Comparison of ENCODE assay signal across 30 cellular contexts in the genomic region with DNA sequence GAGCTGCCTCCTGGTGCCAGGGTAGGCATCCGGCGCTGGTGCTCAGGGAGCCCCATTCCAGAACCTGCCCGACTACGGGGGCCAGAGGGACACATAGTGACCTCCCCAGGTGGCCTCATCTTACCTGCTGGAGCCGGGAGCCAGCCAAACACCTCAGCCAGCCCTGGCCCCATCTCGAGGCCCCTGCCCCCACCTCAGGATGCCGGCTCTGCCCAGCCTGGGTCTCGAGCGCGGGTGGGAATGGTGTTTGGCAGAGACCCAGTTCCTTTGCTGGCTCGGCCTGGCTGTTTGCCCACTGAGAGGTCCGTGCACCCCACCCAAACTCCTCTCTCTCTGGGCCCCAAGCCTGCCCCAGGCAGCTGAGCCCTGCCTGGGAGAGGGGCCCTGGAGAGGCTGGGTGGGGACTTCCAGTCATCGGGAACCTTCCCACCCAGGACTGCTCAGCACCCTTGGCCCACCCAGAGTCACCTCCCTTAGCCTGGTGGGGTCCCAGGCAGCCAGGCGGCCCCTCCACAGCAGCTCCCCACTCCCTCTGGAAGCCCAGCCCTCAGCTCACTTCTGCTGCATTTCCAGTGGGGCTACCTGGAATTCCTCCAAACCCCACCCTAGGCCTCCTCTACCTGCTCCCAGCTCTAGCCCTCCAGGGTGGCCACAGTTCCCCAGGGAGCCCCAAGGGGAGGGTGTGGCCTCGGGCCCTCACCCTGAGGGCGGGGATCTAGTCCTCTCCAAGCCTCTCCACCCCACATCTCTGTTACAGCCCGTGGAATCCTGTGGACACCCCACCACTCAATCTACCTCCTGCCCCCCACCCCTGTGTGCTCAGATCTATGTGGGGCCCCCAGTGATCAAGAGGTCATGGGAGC. TPM values are rescaled to one million over a fixed set of nuclear protein-coding genes. Genes with fewer than 3 reads are reported as not detected.
DNase-seq lines count a peak whose midpoint lies in the region; ATAC-seq, FAIRE-seq and TF ChIP-seq lines count a peak whose summit lies in the region.
"Had no signal": no experiment of that assay in that cellular context is flagged by ENCODE, and none has a peak within 500 bp of the region (broad histone marks: within the 10 kb centered on the region; RNA-seq: fewer than 3 reads in every experiment).

No MANE protein-coding gene starts in this region.

- H2AFZ ChIP-seq in H1 (ENCODE audit: low read length) = no peak overlapping the region
- no peak overlapping the region for H2AFZ ChIP-seq in mesenchymal stem cell (ENCODE audit: low read depth, low read length)

- TF ChIP-seq POLR2A in A549 (IDR thresholded peaks at IDR 0.05; ENCODE audit: low read length) (no peak), H1 (IDR thresholded peaks at IDR 0.05; ENCODE audit: control extremely low read depth in 1 of 2, low read depth in 2 of 2, low read length in 2 of 2) (no peak)

- no peaks in the 10 kb centered on the region for H3K27me3 ChIP-seq in H1 (replicated peaks in 1 of 4; ENCODE audit: control insufficient read depth in 3 of 4, extremely low read depth in 1 of 4, insufficient read depth in 3 of 4, low read length in 3 of 4)
- no peaks in the 10 kb centered on the region for H3K27me3 ChIP-seq in mesenchymal stem cell (ENCODE audit: control insufficient read depth in 1 of 2, insufficient read depth in 1 of 2, low read length in 2 of 2)
- H3K27me3 ChIP-seq: breast epithelium, Peyer's patch had no signal

- H2BK15ac ChIP-seq in H1 (ENCODE audit: low read length) (no peak overlapping the region), mesenchymal stem cell (ENCODE audit: low read depth, poor library complexity, severe bottlenecking) (peak overlapping the region; percentile 99)

- H4K8ac ChIP-seq in H1 (ENCODE audit: extremely low read depth, insufficient read depth, low read length) = peak overlapping the region; percentile 9
- peak overlapping the region; percentile 93 for H4K8ac ChIP-seq in mesenchymal stem cell (ENCODE audit: low read length)

- TF ChIP-seq RAD21 in A549 (conservative IDR thresholded peaks at IDR 0.05 in 1 of 2, IDR thresholded peaks at IDR 0.05 in 1 of 2) (no peak), H1 (IDR thresholded peaks at IDR 0.05 in 1 of 2, conservative IDR thresholded peaks at IDR 0.05 in 1 of 2; ENCODE audit: low read depth in 2 of 2, low read length in 2 of 2) (no peak)

- ATAC-seq in A549 (peak in 1 of 2 experiments; percentile 14; a peak in 3 of 6 replicates), HG02884 (IDR thresholded peaks at IDR 0.05; ENCODE audit: unreplicated experiment) (no peak)
- ATAC-seq: naive thymus-derived CD4-positive, alpha-beta T cell had no signal

- no peak for TF ChIP-seq EP300 in A549 (IDR thresholded peaks at IDR 0.05)
- TF ChIP-seq EP300 in H1 (IDR thresholded peaks at IDR 0.05; ENCODE audit: borderline replicate concordance in 1 of 2, low read depth in 2 of 2, low read length in 2 of 2) = no peak

- H3K4ac ChIP-seq in H1 (replicated peaks; ENCODE audit: insufficient read length, low read depth, low read length) (no peak overlapping the region), mesenchymal stem cell (ENCODE audit: low read depth in 1 of 2, low read length in 2 of 2) (peak overlapping the region; percentile 65 to 66)

- H3K27ac ChIP-seq in A549 (peak overlapping the region; percentile 24 to 63; a peak in 3 of 6 replicates), HEK293 (ENCODE audit: extremely low read depth, low read depth, low read length) (no peak overlapping the region), H1 (ENCODE audit: low read depth, low read length) (no peak overlapping the region), mesenchymal stem cell (ENCODE audit: low read length, poor library complexity, severe bottlenecking) (no peak overlapping the region), kidney (ENCODE audit: low read depth in 2 of 2, low read length in 2 of 2) (no peak overlapping the region)
- H3K27ac ChIP-seq: epithelial cell of prostate, Peyer's patch had no signal

- H2AK5ac ChIP-seq in H1 (ENCODE audit: low read depth, low read length) (no peak overlapping the region; the same call in 1 of the 2 replicates), mesenchymal stem cell (ENCODE audit: low read length, severe bottlenecking) (no peak overlapping the region)

- H3K4me2 ChIP-seq in A549 (peak overlapping the region; percentile 43), H1 (ENCODE audit: insufficient read depth in 1 of 2, low read depth in 2 of 2, low read length in 2 of 2) (no peak overlapping the region), mesenchymal stem cell (ENCODE audit: low read length, poor library complexity, severe bottlenecking) (no peak overlapping the region)

- FAIRE-seq in A549 (lab: Jason Lieb, UNC) (no peak), H1 (lab: Jason Lieb, UNC) (no peak), kidney (lab: Jason Lieb, UNC) (no peak)
- FAIRE-seq: GM19239, H54, small intestine had no signal

- peak overlapping the region; percentile 35 for H2BK120ac ChIP-seq in H1 (replicated peaks; ENCODE audit: low read depth, low read length)
- peak overlapping the region; percentile 66 for H2BK120ac ChIP-seq in mesenchymal stem cell (ENCODE audit: low read depth, low read length)

- H3K36me3 ChIP-seq in HEK293 (ENCODE audit: control insufficient read depth in 2 of 2, insufficient read depth in 1 of 2, low read length in 2 of 2) = peaks cover 0 to 13% of the 10 kb centered on the region in 2 experiments; a peak in 1 of 3 replicates
- no peaks in the 10 kb centered on the region for H3K36me3 ChIP-seq in H1 (ENCODE audit: control insufficient read depth in 2 of 4, insufficient read depth in 4 of 4, low read length in 3 of 4)
- H3K36me3 ChIP-seq in mesenchymal stem cell (ENCODE audit: control insufficient read depth in 1 of 2, insufficient read depth in 2 of 2, low read depth in 1 of 2, low read length in 2 of 2) = peaks cover 0 to 35% of the 10 kb centered on the region in 2 experiments
- no peaks in the 10 kb centered on the region for H3K36me3 ChIP-seq in kidney (ENCODE audit: control insufficient read depth in 1 of 2, insufficient read depth in 2 of 2, low read length in 2 of 2)
- H3K36me3 ChIP-seq: breast epithelium, Peyer's patch had no signal

- no peak for TF ChIP-seq CTCF in A549 (IDR thresholded peaks at IDR 0.05)
- no peak for TF ChIP-seq CTCF in HEK293 (tag by site-specific recombination; IDR thresholded peaks at IDR 0.05)
- TF ChIP-seq CTCF in H1 (IDR thresholded peaks at IDR 0.05; ENCODE audit: control extremely low read depth in 1 of 3, insufficient read depth in 1 of 3, low read depth in 1 of 3, low read length in 3 of 3) = no peak
- TF ChIP-seq CTCF in kidney (IDR thresholded peaks at IDR 0.05; ENCODE audit: borderline replicate concordance, extremely low read depth, insufficient read depth) = no peak

- H3K79me2 ChIP-seq in H1 (ENCODE audit: control insufficient read depth in 1 of 2, insufficient read depth in 2 of 2, low read length in 2 of 2) = no peaks in the 10 kb centered on the region

- peak overlapping the region; percentile 68; the same call in 1 of the 2 replicates for H2BK5ac ChIP-seq in H1 (ENCODE audit: low read depth, low read length)
- no peak overlapping the region for H2BK5ac ChIP-seq in mesenchymal stem cell (ENCODE audit: low read depth, low read length, poor library complexity, severe bottlenecking)

- CTCF ChIA-PET in A549 (lab: Yijun Ruan, JAX) = interaction anchor here (0.5 to 3.9 kb wide), 3 partner anchors 36 to 137 kb away, joined by 3 to 16 read pairs (median 15); no protein-coding TSS in a partner anchor
- CTCF ChIA-PET in HEK293 (lab: Yijun Ruan, JAX) = interaction anchor here (0.6 kb wide), 1 partner anchor 400 kb away, joined by 3 read pairs; no protein-coding TSS in a partner anchor
- CTCF ChIA-PET in H1 (lab: Charles Lee; ENCODE audit: partially characterized antibody) = interaction anchor here (0.9 to 1.6 kb wide), 6 partner anchors 9 to 120 kb away, joined by 3 to 4 read pairs (median 3); no protein-coding TSS in a partner anchor

- no peaks in the 10 kb centered on the region for H3K23me2 ChIP-seq in H1 (ENCODE audit: low read depth, low read length)

- DNase-seq in A549 (ENCODE audit: low read depth in 1 of 2, low spot score in 1 of 2) (no peak), H1 (ENCODE audit: low read depth in 1 of 2, low spot score in 2 of 2) (no peak), mesenchymal stem cell (no peak), kidney (no peak), HuH-7 (ENCODE audit: low spot score) (no peak)
- no peak for DNase-seq in activated T-cell treated with anti-CD3 and anti-CD28 coated beads, Interleukin-2, amount 50 U/mL, for 1 hour
- DNase-seq: ACHN; activated CD4-positive, alpha-beta T cell treated with anti-CD3 and anti-CD28 coated beads, Interleukin-2, amount 10 ng/mL, durations not matched to agents 7 days and 5 days; activated T-cell treated with anti-CD3 and anti-CD28 coated beads, Interleukin-2, amount 50 U/mL, for 48 hours; amygdala; Caco-2; DMS79; effector CD8-positive, alpha-beta T cell; GDM1; Karpas-422; kidney glomerular epithelial cell; mesendoderm; naive thymus-derived CD4-positive, alpha-beta T cell; NCI-H187; NK-92 treated with Interleukin-12 subunit alpha and Interleukin-12 subunit beta, amount 100 ng/mL, for 24 hours; Peyer's patch; small intestine; stimulated activated CD4-positive, alpha-beta T cell treated with anti-CD3 and anti-CD28 coated beads, Interleukin-1b, Interleukin-23, amount 100 ng/mL, for 48 hours; stimulated activated CD8-positive, alpha-beta memory T cell treated with anti-CD3 and anti-CD28 coated beads, Interleukin-4, amount 100 ng/mL, for 48 hours had no signal

- intact Hi-C loops in kidney (cut with DNase I) = no loop called here

- no peak overlapping the region for H3K9ac ChIP-seq in H1 (replicated peaks in 1 of 4; ENCODE audit: extremely low read depth in 1 of 4, low read depth in 3 of 4, low read length in 3 of 4)
- H3K9ac ChIP-seq in mesenchymal stem cell (ENCODE audit: low read length) = no peak overlapping the region
- no peak overlapping the region for H3K9ac ChIP-seq in kidney (ENCODE audit: low read length in 2 of 2)

- POLR2A ChIA-PET in A549 (lab: Yijun Ruan, JAX) (no interaction called here), HEK293 (lab: Yijun Ruan, JAX) (interaction anchor here (0.6 kb wide), 1 partner anchor 120 kb away, joined by 7 read pairs; no protein-coding TSS in a partner anchor), H1 (lab: Charles Lee; ENCODE audit: partially characterized antibody) (interaction anchor here (1.8 to 3.3 kb wide), 3 partner anchors 10 to 114 kb away, joined by 3 to 11 read pairs (median 4); no protein-coding TSS in a partner anchor)

- no peak overlapping the region for H3K14ac ChIP-seq in H1 (ENCODE audit: insufficient read length)
- H3K14ac ChIP-seq in mesenchymal stem cell (ENCODE audit: low read length in 2 of 2) = peak overlapping the region in 1 of 2 experiments; percentile 69

- H3K4me1 ChIP-seq in A549 (peaks cover 35% of the 10 kb centered on the region), HEK293 (ENCODE audit: control insufficient read depth, insufficient read depth, low read length) (no peaks in the 10 kb centered on the region), H1 (replicated peaks in 1 of 4; ENCODE audit: control insufficient read depth in 3 of 4, insufficient read depth in 4 of 4, low read length in 3 of 4) (peaks cover 0 to 43% (median 32%) of the 10 kb centered on the region in 4 experiments; a peak in 6 of 7 replicates), mesenchymal stem cell (ENCODE audit: control insufficient read depth, insufficient read depth, low read depth, low read length) (peaks cover 36% of the 10 kb centered on the region), kidney (ENCODE audit: control insufficient read depth in 1 of 2, insufficient read depth in 1 of 2, low read depth in 1 of 2, low read length in 2 of 2) (peaks cover 5 to 7% of the 10 kb centered on the region in 2 donors)
- H3K4me1 ChIP-seq: breast epithelium had no signal

- H4K91ac ChIP-seq in H1 (replicated peaks; ENCODE audit: insufficient read length, low read length) (peak overlapping the region; percentile 62), mesenchymal stem cell (ENCODE audit: low read length) (peak overlapping the region; percentile 55)

- WGBS in A549 (ENCODE audit: missing lambda C conversion rate) = 64% methylated on average over 14 of the region's 17 CpGs
- 93% methylated on average over 8 of the region's 17 CpGs; no CpG with 5 or more reads in 1 of the 2 experiments for WGBS in H1 (ENCODE audit: extremely low coverage in 1 of 2, insufficient coverage in 1 of 2, insufficient read length in 1 of 2, insufficient replicate concordance in 2 of 2, low coverage in 1 of 2, low lambda C conversion rate in 2 of 2, missing lambda C conversion rate in 1 of 2), 2 experiments
- WGBS in mesenchymal stem cell = 78% methylated on average over 17 of the region's 17 CpGs

- H3K18ac ChIP-seq in H1 (ENCODE audit: extremely low read depth, low read length) (peak overlapping the region; percentile 60), mesenchymal stem cell (ENCODE audit: low read depth in 1 of 2, low read length in 2 of 2) (peak overlapping the region; percentile 72 to 79)

- no peak overlapping the region for H3K56ac ChIP-seq in H1 (replicated peaks; ENCODE audit: insufficient read length, low read depth, low read length)

- peaks cover 0 to 1% of the 10 kb centered on the region in 2 experiments for H4K20me1 ChIP-seq in H1 (replicated peaks in 1 of 2; ENCODE audit: control insufficient read depth in 1 of 2, insufficient read depth in 2 of 2, low read length in 2 of 2)

- H3K4me3 ChIP-seq in A549 (no peak overlapping the region), HEK293 (ENCODE audit: low read depth, low read length) (no peak overlapping the region), H1 (ENCODE audit: extremely low read depth in 1 of 4, insufficient read depth in 2 of 4, low read depth in 3 of 4, low read length in 4 of 4) (no peak overlapping the region), mesenchymal stem cell (ENCODE audit: insufficient read depth in 1 of 2, low read depth in 1 of 2, low read length in 2 of 2) (no peak overlapping the region), kidney (ENCODE audit: low read length in 2 of 2) (no peak overlapping the region)
- H3K4me3 ChIP-seq: breast epithelium, Peyer's patch had no signal

- 0 out of 2 replicates have a peak overlapping the region, but pooled peaks have one; percentile 75 for H2BK20ac ChIP-seq in H1 (ENCODE audit: low read length)

- H4K5ac ChIP-seq in H1 (ENCODE audit: insufficient read length, low read depth, low read length) = no peak overlapping the region

- H3K79me1 ChIP-seq in H1 (ENCODE audit: low read depth, low read length) (no peaks in the 10 kb centered on the region), mesenchymal stem cell (replicated peaks; ENCODE audit: low read length, poor library complexity, severe bottlenecking) (peaks cover 9% of the 10 kb centered on the region)

- H2BK12ac ChIP-seq in H1 (ENCODE audit: low read depth, low read length) (peak overlapping the region; percentile 87; the same call in 1 of the 2 replicates), mesenchymal stem cell (ENCODE audit: low read length in 2 of 2) (peak overlapping the region in 1 of 2 experiments; percentile 99)

- H3K23ac ChIP-seq in H1 (ENCODE audit: insufficient read length) (no peak overlapping the region), mesenchymal stem cell (ENCODE audit: low read length in 2 of 2) (no peak overlapping the region)

- no peaks in the 10 kb centered on the region for H3K9me3 ChIP-seq in A549
- H3K9me3 ChIP-seq in HEK293 (ENCODE audit: control insufficient read depth, insufficient read depth, low read depth, low read length) = no peaks in the 10 kb centered on the region
- no peaks in the 10 kb centered on the region for H3K9me3 ChIP-seq in H1 (ENCODE audit: insufficient read depth in 2 of 2, low read depth in 1 of 2, low read length in 1 of 2)
- no peaks in the 10 kb centered on the region for H3K9me3 ChIP-seq in mesenchymal stem cell (ENCODE audit: control insufficient read depth, low read length)
- H3K9me3 ChIP-seq in kidney (ENCODE audit: control insufficient read depth in 1 of 2, low read length in 2 of 2) = no peaks in the 10 kb centered on the region
- H3K9me3 ChIP-seq: breast epithelium, Caco-2, Peyer's patch had no signal

RNA-seq across cellular contexts. Expression of a gene that starts 42.4 kb away (rescaled TPM):
- polyA plus RNA-seq in A549 (2011; rRNA removed) = 31.5 and 37.6 TPM in 2 replicates
- polyA plus RNA-seq in A549 (2012; cell fraction: cytosol; rRNA removed) = 55.0 and 56.4 TPM in 2 replicates
- 44.6 and 56.7 TPM in 2 replicates for polyA plus RNA-seq in A549 (2012; cell fraction: nucleus; rRNA removed)
- 28.7 to 30.8 TPM (median 29.8 TPM) in 3 replicates for polyA plus RNA-seq in A549 (2017; fragmentation: RNase III; extraction: RNeasy Plus Mini Kit Qiagen cat#74134 plus additional on column Dnase treatment)
- polyA minus RNA-seq in A549 (2011; rRNA and poly(A)+ RNA removed) = 21.2 and 21.9 TPM in 2 replicates
- total RNA-seq in H1 (2021; fragmentation: NEBNext Ultra II Directional; extraction: Animal tissue kit (Norgen Biotek cat#: 25700)) = 59.3 and 63.1 TPM in 2 replicates
- polyA plus RNA-seq in H1 (2011; rRNA removed) = 85.2 and 105 TPM in 2 replicates
- 74.8 TPM for polyA plus RNA-seq in H1 (2011; cell fraction: cytosol; rRNA removed)
- 68.0 TPM for polyA plus RNA-seq in H1 (2011; cell fraction: nucleus; rRNA removed)
- 40.4 to 56.7 TPM (median 50.5 TPM) in 4 replicates for polyA plus RNA-seq in H1 (2012, experiment 1 of 2)
- polyA plus RNA-seq in H1 (2012, experiment 2 of 2) = 65.3 TPM
- 51.1 TPM for polyA plus RNA-seq in H1 (2013, experiment 1 of 2)
- 54.0 TPM for polyA plus RNA-seq in H1 (2013, experiment 2 of 2)
- polyA minus RNA-seq in H1 (2011; rRNA and poly(A)+ RNA removed) = 21.6 and 41.3 TPM in 2 replicates
- 26.6 TPM for polyA minus RNA-seq in H1 (2011; cell fraction: cytosol; rRNA and poly(A)+ RNA removed)
- polyA minus RNA-seq in H1 (2011; cell fraction: nucleus; rRNA and poly(A)+ RNA removed) = 19.2 TPM
- 28.9 TPM for polyA plus RNA-seq in mesenchymal stem cell (2013, experiment 1 of 2)
- polyA plus RNA-seq in mesenchymal stem cell (2013, experiment 2 of 2) = 28.1 TPM
- 40.2 TPM for total RNA-seq in kidney
- polyA plus RNA-seq in kidney (ENCODE audit: insufficient read depth, low read depth, low replicate concordance) = 52.6 TPM

Comparison
In these comparisons a context has a peak if more than half of its experiments do, and no peak if none do; other contexts are left out.
1. H3K27ac ChIP-seq: peak in A549 (2 of 2); none in HEK293 (single experiment), H1 (single experiment), mesenchymal stem cell (single experiment) and kidney (0 of 2).